1 cellular context compared by ENCODE assay signal in genomic region chr15:66452421-66452820, GRCh38.
TF ChIP-seq lines count a peak whose summit lies in the region.

No MANE protein-coding gene starts in this region.

TF ChIP-seq in WTC11, 78 proteins besides CTCF, POLR2A, EP300 and RAD21 (continued from another document):
- TF ChIP-seq PRDM15 (CRISPR knock-in tag; IDR thresholded peaks at IDR 0.05) (no peak), ZNF219 (CRISPR knock-in tag; IDR thresholded peaks at IDR 0.05; ENCODE audit: borderline replicate concordance) (no peak), CREB1 (CRISPR knock-in tag; IDR thresholded peaks at IDR 0.05) (no peak), NFE2L1 (CRISPR knock-in tag; IDR thresholded peaks at IDR 0.05) (no peak), ZNF532 (CRISPR knock-in tag; IDR thresholded peaks at IDR 0.05; ENCODE audit: borderline replicate concordance) (no peak), OVOL2 (CRISPR knock-in tag; IDR thresholded peaks at IDR 0.05; ENCODE audit: borderline replicate concordance) (no peak), ZNF416 (CRISPR knock-in tag; IDR thresholded peaks at IDR 0.05) (no peak), AR (CRISPR knock-in tag; IDR thresholded peaks at IDR 0.05) (no peak), PRRX2 (CRISPR knock-in tag; IDR thresholded peaks at IDR 0.05) (no peak)
